In genomic region chr7:7967909-7968543, GRCh38 we compare ENCODE assay signal across 8 cellular contexts. TPM values are rescaled to one million over a fixed set of nuclear protein-coding genes. Genes with fewer than 3 reads are reported as not detected.
DNase-seq lines count a peak whose midpoint lies in the region; ATAC-seq and TF ChIP-seq lines count a peak whose summit lies in the region.

No MANE protein-coding gene starts in this region.

- H3K4me3 ChIP-seq in GM23338: peak overlapping the region; percentile 68
- H3K4me3 ChIP-seq in SU-DHL-6 (ENCODE audit: insufficient read depth, low read length, poor library complexity, severe bottlenecking): peak overlapping the region; percentile 71
- H3K4me3 ChIP-seq in fibroblast of villous mesenchyme (ENCODE audit: low read depth, low read length): peak overlapping the region; percentile 88
- H3K4me3 ChIP-seq in skin epidermis: peak overlapping the region; percentile 84 to 99 (median 92)

- H3F3A ChIP-seq in GM23338 (replicated peaks; ENCODE audit: low read depth) (no peaks in the 10 kb centered on the region), SU-DHL-6 (ENCODE audit: insufficient read depth) (peaks cover 12% of the 10 kb centered on the region)

- H3K4me1 ChIP-seq in GM23338 (ENCODE audit: insufficient read depth): peaks cover 28% of the 10 kb centered on the region

- H3K4me3 Mint-ChIP-seq in GM23338: peak overlapping the region; percentile 92

- H3K27ac ChIP-seq in GM23338 (ENCODE audit: low read depth) (no peak overlapping the region), SU-DHL-6 (ENCODE audit: low read depth, low read length) (peak overlapping the region; percentile 43), skin epidermis (peak overlapping the region in 17 of 21 experiments; percentile 52 to 97 (median 91))

- 0 out of 2 replicates have a peak, but pooled peaks cover 4% of the 10 kb centered on the region for H3K27me3 ChIP-seq in GM23338 (ENCODE audit: insufficient read depth)
- no peaks in the 10 kb centered on the region for H3K27me3 ChIP-seq in SU-DHL-6 (ENCODE audit: low read length)

- no peaks in the 10 kb centered on the region; the same call in 1 of the 2 replicates for H4K20me1 ChIP-seq in GM23338 (replicated peaks; ENCODE audit: insufficient read depth)
- no peaks in the 10 kb centered on the region for H4K20me1 ChIP-seq in SU-DHL-6 (ENCODE audit: low read depth, low read length)

- no peaks in the 10 kb centered on the region for H3K36me3 Mint-ChIP-seq in GM23338 (ENCODE audit: low read depth)

- peak; percentile 20 for DNase-seq in GM23338 (ENCODE audit: low spot score)
- DNase-seq in fibroblast of villous mesenchyme (ENCODE audit: low read depth): no peak
- DNase-seq in NCI-H2171 (lab: John Stamatoyannopoulos, UW): no peak
- no peak for DNase-seq in mesenteric fat pad (ENCODE audit: low spot score)

- TF ChIP-seq CTCF in GM23338 (conservative IDR thresholded peaks at IDR 0.05; ENCODE audit: low read depth in 2 of 2): no peak; a peak in 1 of 4 replicates
- no peak for TF ChIP-seq CTCF in SU-DHL-6 (IDR thresholded peaks at IDR 0.05; ENCODE audit: insufficient read depth, low read length, poor library complexity, severe bottlenecking)
- TF ChIP-seq CTCF in fibroblast of villous mesenchyme (IDR thresholded peaks at IDR 0.05; ENCODE audit: insufficient read depth, low read depth, low read length): no peak

- H3K27ac Mint-ChIP-seq in GM23338: peak overlapping the region; percentile 88

- H3K4me2 ChIP-seq in GM23338 (peak overlapping the region; percentile 76), SU-DHL-6 (ENCODE audit: low read depth, low read length, poor library complexity, severe bottlenecking) (peak overlapping the region; percentile 86)

- H3K9me3 Mint-ChIP-seq in GM23338: no peaks in the 10 kb centered on the region; the same call in 2 of the 3 replicates

- ATAC-seq in GM23338 (no peak), GM18861 (IDR thresholded peaks at IDR 0.05; ENCODE audit: unreplicated experiment) (no peak), esophagus mucosa (no peak)

- H2AFZ ChIP-seq in GM23338 (peak overlapping the region; percentile 9; the same call in 1 of the 2 replicates), SU-DHL-6 (ENCODE audit: low read depth, low read length, severe bottlenecking) (peak overlapping the region; percentile 68)

- H3K9me2 ChIP-seq in GM23338 (ENCODE audit: insufficient read depth): no peaks in the 10 kb centered on the region
- no peaks in the 10 kb centered on the region for H3K9me2 ChIP-seq in SU-DHL-6 (replicated peaks; ENCODE audit: insufficient read depth, low read length)

- H3K36me3 ChIP-seq in GM23338 (ENCODE audit: insufficient read depth) (no peaks in the 10 kb centered on the region), SU-DHL-6 (ENCODE audit: low read length) (no peaks in the 10 kb centered on the region)

- H3K4me1 Mint-ChIP-seq in GM23338: peaks cover 6% of the 10 kb centered on the region; the same call in 2 of the 3 replicates

- H3K27me3 Mint-ChIP-seq in GM23338 (ENCODE audit: insufficient read depth, low read depth, poor library complexity): no peaks in the 10 kb centered on the region

- H3K9ac ChIP-seq in SU-DHL-6 (ENCODE audit: low read length): peak overlapping the region; percentile 78

- H3K79me2 ChIP-seq in GM23338 (replicated peaks; ENCODE audit: insufficient read depth) (peaks cover 31% of the 10 kb centered on the region), SU-DHL-6 (ENCODE audit: insufficient read depth, low read length) (no peaks in the 10 kb centered on the region)

- H3K9me3 ChIP-seq in SU-DHL-6 (ENCODE audit: insufficient read depth, low read length): no peaks in the 10 kb centered on the region

TF ChIP-seq in GM23338, 12 proteins besides CTCF, POLR2A, EP300 and RAD21 (continues in another document):
- no peak for TF ChIP-seq NANOG (IDR thresholded peaks at IDR 0.05; ENCODE audit: borderline replicate concordance)
- TF ChIP-seq EZH2 (IDR thresholded peaks at IDR 0.05; ENCODE audit: low read depth, unreplicated experiment): no peak
- no peak for TF ChIP-seq ZNF462 (CRISPR knock-in tag; IDR thresholded peaks at IDR 0.05)
- TF ChIP-seq POLR2AphosphoS5 (IDR thresholded peaks at IDR 0.05; ENCODE audit: low read depth): no peak
- TF ChIP-seq JUNB (IDR thresholded peaks at IDR 0.05; ENCODE audit: unreplicated experiment): no peak
- TF ChIP-seq STAT1 (IDR thresholded peaks at IDR 0.05; ENCODE audit: unreplicated experiment): no peak
- no peak for TF ChIP-seq CREB1 (CRISPR knock-in tag; IDR thresholded peaks at IDR 0.05; ENCODE audit: low read depth)
- TF ChIP-seq ZNF331 (CRISPR knock-in tag; IDR thresholded peaks at IDR 0.05; ENCODE audit: low read depth): no peak
- no peak for TF ChIP-seq ZNF114 (CRISPR knock-in tag; IDR thresholded peaks at IDR 0.05)
- no peak for TF ChIP-seq ETS1 (IDR thresholded peaks at IDR 0.05)

RNA-seq across cellular contexts. Expression of gene GLCCI1, which starts 0.6 kb away (rescaled TPM):
- 15.5 and 15.7 TPM in 2 replicates for total RNA-seq in GM23338 (2014; rRNA removed; shearing (Covaris generic))
- polyA plus RNA-seq in GM23338 (2016; fragmentation: Nextera tagmentation; extraction: Ambion mirVana): 14.0 and 15.0 TPM in 2 replicates
- total RNA-seq in fibroblast of villous mesenchyme (6.4 and 6.9 TPM in 2 replicates), esophagus mucosa (2.7 TPM), mesenteric fat pad (16.0 TPM)
